Comparison of ENCODE assay signal across 28 cellular contexts in the genomic region with DNA sequence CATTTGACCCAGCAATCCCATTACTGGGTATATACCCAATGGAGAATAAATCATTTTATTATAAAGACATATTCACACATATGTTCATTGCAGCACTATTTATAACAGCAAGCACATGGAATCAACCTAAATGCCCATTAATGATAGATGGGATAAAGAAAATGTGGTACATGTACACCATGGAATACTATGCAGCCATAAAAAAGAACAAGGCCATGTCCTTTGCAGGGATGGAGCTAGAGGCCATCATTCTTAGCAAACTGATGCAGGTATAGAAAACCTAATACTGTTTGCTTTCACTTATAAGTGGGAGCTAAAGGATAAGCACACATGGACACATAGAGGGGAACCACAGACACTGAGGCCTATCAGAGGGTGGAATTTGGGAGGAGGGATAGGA. TPM values are rescaled to one million over a fixed set of nuclear protein-coding genes. Genes with fewer than 3 reads are reported as not detected.
"Had no signal": no experiment of that assay in that cellular context is flagged by ENCODE, and none has a peak within 500 bp of the region (broad histone marks: within the 10 kb centered on the region; RNA-seq: fewer than 3 reads in every experiment).

No MANE protein-coding gene starts in this region.

- FAIRE-seq: endothelial cell of umbilical vein had no signal

- H3K36me3 ChIP-seq: esophagus muscularis mucosa, gastroesophageal sphincter, heart left ventricle, left lung, neural progenitor cell, right lobe of liver, thyroid gland, vagina had no signal

- H2AFZ ChIP-seq: hepatocyte, neural progenitor cell, parathyroid adenoma had no signal

- H3K4me2 ChIP-seq: hepatocyte, neural progenitor cell had no signal

- H3K4me3 ChIP-seq: esophagus muscularis mucosa, gastroesophageal sphincter, heart left ventricle, hepatocyte, left lung, neural progenitor cell, right lobe of liver, thyroid gland, vagina had no signal

- H3K9me3 ChIP-seq: esophagus muscularis mucosa, gastroesophageal sphincter, right lobe of liver, thyroid gland, vagina had no signal

- H3K27me3 ChIP-seq: esophagus muscularis mucosa, foreskin keratinocyte, gastroesophageal sphincter, heart left ventricle, hepatocyte, left lung, neural progenitor cell, right lobe of liver, thyroid gland, vagina had no signal

- ATAC-seq: foreskin keratinocyte; gastroesophageal sphincter; heart left ventricle; left cardiac atrium; left lung; naive thymus-derived CD4-positive, alpha-beta T cell; right lobe of liver; stimulated activated naive CD8-positive, alpha-beta T cell treated with anti-CD3 and anti-CD28 coated beads, Interleukin-15, amount 100 ng/mL, for 72 hours had no signal

- H3K27ac ChIP-seq: esophagus muscularis mucosa, gastroesophageal sphincter, heart left ventricle, left lung, neural progenitor cell, parathyroid adenoma, right lobe of liver, thyroid gland, vagina had no signal

- H3K4me1 ChIP-seq: heart left ventricle, left lung, parathyroid adenoma, thyroid gland had no signal

- H3K9ac ChIP-seq: neural progenitor cell, parathyroid adenoma had no signal

- H3K79me2 ChIP-seq: hepatocyte, parathyroid adenoma had no signal

- DNase-seq: dermis blood vessel endothelial cell; effector memory CD4-positive, alpha-beta T cell; foreskin keratinocyte; heart left ventricle; left cardiac atrium; left lung; mesendoderm; midbrain; naive thymus-derived CD4-positive, alpha-beta T cell; right lobe of liver; small intestine; stimulated activated CD4-positive, alpha-beta T cell treated with anti-CD3 and anti-CD28 coated beads, Interleukin-12 subunit alpha, Interleukin-12 subunit beta, amount 100 ng/mL, for 4 hours; stimulated activated CD4-positive, alpha-beta T cell treated with anti-CD3 and anti-CD28 coated beads, Interleukin-1b, Interleukin-23, amount 100 ng/mL, for 48 hours; stimulated activated CD4-positive, alpha-beta T cell treated with anti-CD3 and anti-CD28 coated beads, Interleukin-4, amount 100 ng/mL, for 1 hour; stimulated activated CD8-positive, alpha-beta memory T cell treated with anti-CD3 and anti-CD28 coated beads, Interleukin-4, amount 100 ng/mL, for 48 hours; stimulated activated naive CD4-positive, alpha-beta T cell; stimulated activated naive CD8-positive, alpha-beta T cell treated with anti-CD3 and anti-CD28 coated beads, Interleukin-15, amount 100 ng/mL, for 72 hours; thyroid gland; trophoblast cell had no signal

RNA-seq across cellular contexts. Expression of gene RASSF6, which starts 22.6 kb away (rescaled TPM):
- total RNA-seq: endothelial cell of umbilical vein, left cardiac atrium, lung microvascular endothelial cell, osteoblast had no signal
- polyA plus RNA-seq: endothelial cell of umbilical vein, heart left ventricle had no signal
